In the genomic region with DNA sequence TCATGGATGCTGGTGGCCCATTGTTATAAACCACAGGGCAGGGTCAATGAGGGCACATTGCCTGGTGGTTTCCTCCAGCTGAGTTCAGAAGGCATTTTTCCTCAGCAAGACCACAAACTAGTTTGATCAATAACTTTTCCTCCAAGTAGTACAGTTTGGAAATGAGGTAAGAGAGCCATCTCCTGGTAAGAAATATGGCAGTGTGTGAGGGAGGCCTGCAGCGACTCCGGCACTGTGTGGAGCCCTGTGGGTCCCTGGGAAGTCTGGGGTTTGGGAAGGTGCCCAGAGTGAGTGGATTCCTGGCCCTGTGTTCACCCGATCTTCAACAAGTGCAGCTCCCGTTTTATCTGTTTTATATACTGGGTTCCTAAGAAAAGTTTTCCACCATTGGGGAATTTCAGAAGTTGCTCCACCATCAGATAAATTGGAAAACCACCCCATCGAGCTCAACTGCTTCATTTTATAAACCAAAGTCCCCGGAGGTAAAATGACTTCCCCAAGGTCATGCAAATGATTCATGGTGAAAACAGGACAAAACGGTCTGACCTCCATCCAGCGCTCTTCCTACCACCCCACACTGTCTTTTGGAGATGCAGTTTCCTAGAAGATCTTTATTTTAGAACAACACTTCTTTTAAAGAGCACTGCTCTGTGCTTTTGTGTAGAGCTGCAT, we compare ENCODE assay signal across 8 cellular contexts.
A peak's percentile ranks its signal among the peaks of the same experiment; 100 is the strongest.
DNase-seq lines count a peak whose midpoint lies in the region; ATAC-seq, FAIRE-seq and TF ChIP-seq lines count a peak whose summit lies in the region.

No MANE protein-coding gene starts in this region.

- TF ChIP-seq POLR2A in H54 (IDR thresholded peaks at IDR 0.05; ENCODE audit: low read depth, low read length), result no peak

- intact Hi-C loops in mucosa of descending colon (cut with DNase I, micrococcal nuclease), result no loop called here

- no peaks in the 10 kb centered on the region for H3K27me3 Mint-ChIP-seq in activated naive CD8-positive, alpha-beta T cell treated with anti-CD3 and anti-CD28 coated beads, Interleukin-2, amount 50 U/mL, for 24 hours

- H4K20me1 ChIP-seq in BLaER1, result no peaks in the 10 kb centered on the region

- H3K9me3 ChIP-seq in BLaER1, result no peaks in the 10 kb centered on the region
- no peaks in the 10 kb centered on the region for H3K9me3 ChIP-seq in mucosa of descending colon

- peak overlapping the region; percentile 22 for H3K4me3 Mint-ChIP-seq in activated naive CD8-positive, alpha-beta T cell treated with anti-CD3 and anti-CD28 coated beads, Interleukin-2, amount 50 U/mL, for 24 hours

- H3K9ac ChIP-seq in BLaER1, result no peak overlapping the region

- peaks cover 26% of the 10 kb centered on the region for H3K4me1 Mint-ChIP-seq in activated naive CD8-positive, alpha-beta T cell treated with anti-CD3 and anti-CD28 coated beads, Interleukin-2, amount 50 U/mL, for 24 hours

- H3K9me3 Mint-ChIP-seq in activated naive CD8-positive, alpha-beta T cell treated with anti-CD3 and anti-CD28 coated beads, Interleukin-2, amount 50 U/mL, for 24 hours, result peaks cover 5% of the 10 kb centered on the region

- DNase-seq in H54 (ENCODE audit: insufficient read length, low spot score), result peak; percentile 47
- DNase-seq in activated naive CD8-positive, alpha-beta T cell treated with anti-CD3 and anti-CD28 coated beads, Interleukin-2, amount 50 U/mL, for 24 hours, result no peak
- DNase-seq in mucosa of descending colon, result no peak
- no peak for DNase-seq in DMS153 (lab: John Stamatoyannopoulos, UW)
- DNase-seq in effector CD8-positive, alpha-beta T cell (lab: John Stamatoyannopoulos, UW), result no peak
- no peak for DNase-seq in H7

- no peak for TF ChIP-seq CTCF in mucosa of descending colon (IDR thresholded peaks at IDR 0.05)

- H3K27me3 ChIP-seq in BLaER1 (peaks cover 7% of the 10 kb centered on the region; the same call in 1 of the 2 replicates), H7 (ENCODE audit: control insufficient read depth, insufficient read depth, low read length) (no peaks in the 10 kb centered on the region)

- peak; percentile 20 for ATAC-seq in activated naive CD8-positive, alpha-beta T cell treated with anti-CD3 and anti-CD28 coated beads, Interleukin-2, amount 50 U/mL, for 24 hours
- ATAC-seq in mucosa of descending colon (peak; percentile 51), GM18519 (IDR thresholded peaks at IDR 0.05; ENCODE audit: low FRiP score, unreplicated experiment) (no peak)

- H3K36me3 ChIP-seq in BLaER1 (no peaks in the 10 kb centered on the region), mucosa of descending colon (ENCODE audit: low read depth) (no peaks in the 10 kb centered on the region), H7 (replicated peaks; ENCODE audit: control insufficient read depth, insufficient read depth, low read length) (no peaks in the 10 kb centered on the region)

- peak overlapping the region; percentile 50 for H3K4me2 ChIP-seq in BLaER1

- peaks cover 70% of the 10 kb centered on the region for H3K4me1 ChIP-seq in BLaER1
- H3K4me1 ChIP-seq in mucosa of descending colon (ENCODE audit: low read depth), result no peaks in the 10 kb centered on the region

- FAIRE-seq in H54 (lab: Jason Lieb, UNC), result no peak

- H3K4me3 ChIP-seq in BLaER1, result no peak overlapping the region
- no peak overlapping the region for H3K4me3 ChIP-seq in mucosa of descending colon
- H3K4me3 ChIP-seq in H7 (ENCODE audit: insufficient read depth, low read depth, low read length), result no peak overlapping the region

- H3K36me3 Mint-ChIP-seq in activated naive CD8-positive, alpha-beta T cell treated with anti-CD3 and anti-CD28 coated beads, Interleukin-2, amount 50 U/mL, for 24 hours (ENCODE audit: low read depth), result no peaks in the 10 kb centered on the region

- H3K27ac ChIP-seq in BLaER1, result no peak overlapping the region

- H3K27ac Mint-ChIP-seq in activated naive CD8-positive, alpha-beta T cell treated with anti-CD3 and anti-CD28 coated beads, Interleukin-2, amount 50 U/mL, for 24 hours, result peak overlapping the region; percentile 78
